Comparison of ENCODE assay signal across 8 cellular contexts in the genomic region with DNA sequence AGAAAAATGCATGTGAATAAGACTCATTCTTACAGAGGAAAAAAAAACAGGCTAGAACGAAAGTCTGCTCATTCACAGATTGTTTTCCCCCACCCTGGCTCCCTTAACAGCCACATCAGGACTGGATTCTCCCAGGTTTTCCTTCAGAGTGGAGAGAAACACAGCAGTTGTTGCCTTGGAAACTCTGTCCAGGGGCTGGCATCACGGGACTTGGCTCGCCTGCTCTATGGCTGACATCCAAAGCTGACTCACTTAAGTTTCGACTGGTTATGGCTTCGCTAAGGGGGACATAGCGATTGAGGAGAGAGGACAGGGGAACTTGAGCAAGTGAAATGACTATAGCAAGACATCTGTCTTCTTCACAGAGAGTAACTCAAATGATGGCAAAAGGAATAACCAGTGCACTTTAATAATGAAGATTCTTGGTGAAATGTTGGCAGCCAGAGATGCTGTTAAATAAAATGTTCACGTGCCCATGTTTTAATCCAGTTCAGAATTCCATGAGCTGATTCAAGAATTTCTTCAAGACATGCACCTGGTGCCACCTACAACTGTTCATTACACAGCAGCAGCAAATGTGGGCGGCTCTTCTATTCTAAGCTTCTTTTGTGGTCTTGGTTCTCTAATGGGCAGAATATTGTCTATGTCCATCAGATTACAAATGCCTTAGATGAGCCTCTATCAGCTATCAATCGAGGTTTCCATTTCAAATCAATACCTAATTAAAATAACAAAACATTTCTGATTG. TPM values are rescaled to one million over a fixed set of nuclear protein-coding genes. Genes with fewer than 3 reads are reported as not detected.
DNase-seq lines count a peak whose midpoint lies in the region; ATAC-seq and TF ChIP-seq lines count a peak whose summit lies in the region.

No MANE protein-coding gene starts in this region.

- intact Hi-C loops in colonic mucosa (cut with DNase I): no loop called here
- intact Hi-C loops in CD8-positive, alpha-beta T cell (cut with DNase I, micrococcal nuclease): no loop called here

- H2AFZ ChIP-seq in GM23338: no peak overlapping the region

- no peaks in the 10 kb centered on the region for H3K9me2 ChIP-seq in GM23338 (ENCODE audit: insufficient read depth)

- H4K20me1 ChIP-seq in GM23338 (replicated peaks; ENCODE audit: insufficient read depth): no peaks in the 10 kb centered on the region

- no peak overlapping the region for H3K9ac ChIP-seq in colonic mucosa (ENCODE audit: low read depth in 2 of 2, low read length in 2 of 2)

- ATAC-seq in CD8-positive, alpha-beta T cell: no peak
- ATAC-seq in stimulated activated effector memory CD8-positive, alpha-beta T cell treated with anti-CD3 and anti-CD28 coated beads, Interleukin-12 subunit alpha, Interleukin-12 subunit beta, amount 100 ng/mL, for 72 hours: no peak
- ATAC-seq in GM23338: no peak

- TF ChIP-seq CTCF in AG10803 (conservative IDR thresholded peaks at IDR 0.05; ENCODE audit: low read length): no peak
- no peak for TF ChIP-seq CTCF in colonic mucosa (IDR thresholded peaks at IDR 0.05)
- no peak for TF ChIP-seq CTCF in CD8-positive, alpha-beta T cell (IDR thresholded peaks at IDR 0.05)
- no peak for TF ChIP-seq CTCF in GM23338 (conservative IDR thresholded peaks at IDR 0.05; ENCODE audit: low read depth in 2 of 2)

- no peaks in the 10 kb centered on the region for H3F3A ChIP-seq in GM23338 (replicated peaks; ENCODE audit: low read depth)

- POLR2A ChIA-PET in CD8-positive, alpha-beta T cell (lab: Charles Lee): no interaction called here

- H3K36me3 ChIP-seq in colonic mucosa (no peaks in the 10 kb centered on the region), GM23338 (ENCODE audit: insufficient read depth) (no peaks in the 10 kb centered on the region)
- H3K36me3 ChIP-seq in CD8-positive, alpha-beta T cell (ENCODE audit: insufficient read depth, low read length): no peaks in the 10 kb centered on the region

- H3K4me2 ChIP-seq in GM23338: no peak overlapping the region

- peaks cover 3% of the 10 kb centered on the region for H3K4me1 Mint-ChIP-seq in CD8-positive, alpha-beta T cell (ENCODE audit: low read depth)
- no peaks in the 10 kb centered on the region for H3K4me1 Mint-ChIP-seq in stimulated activated effector memory CD8-positive, alpha-beta T cell treated with anti-CD3 and anti-CD28 coated beads, Interleukin-12 subunit alpha, Interleukin-12 subunit beta, amount 100 ng/mL, for 72 hours
- H3K4me1 Mint-ChIP-seq in GM23338: peaks cover 6% of the 10 kb centered on the region; the same call in 2 of the 3 replicates

- DNase-seq in AG10803 (ENCODE audit: low read depth) (peak; percentile 93), NCI-H2107 treated with DMSO at 0.1 percent for 48 hours (lab: John Stamatoyannopoulos, UW; ENCODE audit: unreplicated experiment) (peak; percentile 17), colonic mucosa (peak; percentile 47), middle frontal gyrus (ENCODE audit: extremely low spot score, low spot score) (peak; percentile 54), GDM1 (lab: John Stamatoyannopoulos, UW) (no peak), GM23338 (ENCODE audit: low spot score) (no peak)
- no peak for DNase-seq in CD8-positive, alpha-beta T cell
- DNase-seq in stimulated activated effector memory CD8-positive, alpha-beta T cell treated with anti-CD3 and anti-CD28 coated beads, Interleukin-12 subunit alpha, Interleukin-12 subunit beta, amount 100 ng/mL, for 72 hours (ENCODE audit: low spot score in 2 of 2): no peak

- no peaks in the 10 kb centered on the region for H3K9me3 ChIP-seq in colonic mucosa
- no peaks in the 10 kb centered on the region for H3K9me3 ChIP-seq in CD8-positive, alpha-beta T cell (ENCODE audit: low read length)

- no peak overlapping the region for H3K27ac Mint-ChIP-seq in CD8-positive, alpha-beta T cell
- no peak overlapping the region for H3K27ac Mint-ChIP-seq in stimulated activated effector memory CD8-positive, alpha-beta T cell treated with anti-CD3 and anti-CD28 coated beads, Interleukin-12 subunit alpha, Interleukin-12 subunit beta, amount 100 ng/mL, for 72 hours
- no peak overlapping the region for H3K27ac Mint-ChIP-seq in GM23338

- H3K27ac ChIP-seq in colonic mucosa: no peak overlapping the region
- H3K27ac ChIP-seq in CD8-positive, alpha-beta T cell (ENCODE audit: low read depth, low read length): no peak overlapping the region
- no peak overlapping the region for H3K27ac ChIP-seq in GM23338 (ENCODE audit: low read depth)

- no peaks in the 10 kb centered on the region for H3K36me3 Mint-ChIP-seq in CD8-positive, alpha-beta T cell
- no peaks in the 10 kb centered on the region for H3K36me3 Mint-ChIP-seq in stimulated activated effector memory CD8-positive, alpha-beta T cell treated with anti-CD3 and anti-CD28 coated beads, Interleukin-12 subunit alpha, Interleukin-12 subunit beta, amount 100 ng/mL, for 72 hours
- H3K36me3 Mint-ChIP-seq in GM23338 (ENCODE audit: low read depth): no peaks in the 10 kb centered on the region

- CTCF ChIA-PET in CD8-positive, alpha-beta T cell (lab: Charles Lee): interaction anchor here (0.6 to 3.6 kb wide), 5 partner anchors 11 to 624 kb away, joined by 3 to 22 read pairs (median 4); no protein-coding TSS in a partner anchor

- H3K4me3 Mint-ChIP-seq in CD8-positive, alpha-beta T cell: no peak overlapping the region
- H3K4me3 Mint-ChIP-seq in stimulated activated effector memory CD8-positive, alpha-beta T cell treated with anti-CD3 and anti-CD28 coated beads, Interleukin-12 subunit alpha, Interleukin-12 subunit beta, amount 100 ng/mL, for 72 hours: no peak overlapping the region
- H3K4me3 Mint-ChIP-seq in GM23338: no peak overlapping the region

- H3K4me3 ChIP-seq in AG10803 (ENCODE audit: low read length) (no peak overlapping the region; the same call in 1 of the 2 replicates), colonic mucosa (no peak overlapping the region), GM23338 (no peak overlapping the region)
- no peak overlapping the region for H3K4me3 ChIP-seq in CD8-positive, alpha-beta T cell (ENCODE audit: low read depth, low read length)

- no peaks in the 10 kb centered on the region for H3K79me2 ChIP-seq in GM23338 (replicated peaks; ENCODE audit: insufficient read depth)

- H3K4me1 ChIP-seq in colonic mucosa (no peaks in the 10 kb centered on the region), GM23338 (ENCODE audit: insufficient read depth) (peaks cover 3% of the 10 kb centered on the region; the same call in 1 of the 2 replicates)
- H3K4me1 ChIP-seq in CD8-positive, alpha-beta T cell (ENCODE audit: insufficient read depth, low read length): no peaks in the 10 kb centered on the region

- H3K27me3 ChIP-seq in colonic mucosa: no peaks in the 10 kb centered on the region
- no peaks in the 10 kb centered on the region for H3K27me3 ChIP-seq in CD8-positive, alpha-beta T cell (ENCODE audit: insufficient read depth, low read length)
- no peaks in the 10 kb centered on the region for H3K27me3 ChIP-seq in GM23338 (ENCODE audit: insufficient read depth)

- peaks cover 10% of the 10 kb centered on the region for H3K27me3 Mint-ChIP-seq in CD8-positive, alpha-beta T cell (ENCODE audit: low read depth)
- peaks cover 2% of the 10 kb centered on the region for H3K27me3 Mint-ChIP-seq in GM23338 (ENCODE audit: insufficient read depth, low read depth, poor library complexity)

- no peaks in the 10 kb centered on the region for H3K9me3 Mint-ChIP-seq in CD8-positive, alpha-beta T cell
- no peaks in the 10 kb centered on the region for H3K9me3 Mint-ChIP-seq in stimulated activated effector memory CD8-positive, alpha-beta T cell treated with anti-CD3 and anti-CD28 coated beads, Interleukin-12 subunit alpha, Interleukin-12 subunit beta, amount 100 ng/mL, for 72 hours
- H3K9me3 Mint-ChIP-seq in GM23338: no peaks in the 10 kb centered on the region

TF ChIP-seq in GM23338, 12 proteins besides CTCF, POLR2A, EP300 and RAD21:
- TF ChIP-seq STAT1 (IDR thresholded peaks at IDR 0.05; ENCODE audit: unreplicated experiment) (no peak), ZNF114 (CRISPR knock-in tag; IDR thresholded peaks at IDR 0.05) (no peak), CREB1 (CRISPR knock-in tag; IDR thresholded peaks at IDR 0.05; ENCODE audit: low read depth) (no peak), ZNF331 (CRISPR knock-in tag; IDR thresholded peaks at IDR 0.05; ENCODE audit: low read depth) (no peak), JUNB (IDR thresholded peaks at IDR 0.05; ENCODE audit: unreplicated experiment) (no peak), POLR2AphosphoS5 (IDR thresholded peaks at IDR 0.05; ENCODE audit: low read depth) (no peak)

RNA-seq across cellular contexts. Expression of a gene that starts 21.8 kb away (rescaled TPM):
- total RNA-seq in colonic mucosa: 10 to 100 TPM; 13.5 to 36.2 TPM
- total RNA-seq in CD8-positive, alpha-beta T cell: 1 to 10 TPM; 3.7 to 5.1 TPM
- 46.1 and 49.3 TPM in 2 replicates for total RNA-seq in GM23338 (2014; rRNA removed; shearing (Covaris generic))
- 126 and 133 TPM in 2 replicates for polyA plus RNA-seq in GM23338 (2016; fragmentation: Nextera tagmentation; extraction: Ambion mirVana)

RNA-seq across cellular contexts. Expression of a gene that starts 41.6 kb away (rescaled TPM):
- total RNA-seq in colonic mucosa: not detected
- not detected for total RNA-seq in CD8-positive, alpha-beta T cell
- total RNA-seq in GM23338 (2014; rRNA removed; shearing (Covaris generic)): not detected in 2 replicates
- polyA plus RNA-seq in GM23338 (2016; fragmentation: Nextera tagmentation; extraction: Ambion mirVana): 0.78 and 2.2 TPM in 2 replicates

Comparison
In these comparisons a context has a peak if more than half of its experiments do, and no peak if none do; other contexts are left out.
1. DNase-seq: peak in AG10803 (single experiment), NCI-H2107 treated with DMSO at 0.1 percent for 48 hours (single experiment), colonic mucosa (single experiment) and middle frontal gyrus (single experiment); none in GDM1 (single experiment), CD8-positive, alpha-beta T cell (0 of 7), stimulated activated effector memory CD8-positive, alpha-beta T cell treated with anti-CD3 and anti-CD28 coated beads, Interleukin-12 subunit alpha, Interleukin-12 subunit beta, amount 100 ng/mL, for 72 hours (0 of 2) and GM23338 (single experiment).